Comparison of ENCODE assay signal across 15 cellular contexts in the genomic region with DNA sequence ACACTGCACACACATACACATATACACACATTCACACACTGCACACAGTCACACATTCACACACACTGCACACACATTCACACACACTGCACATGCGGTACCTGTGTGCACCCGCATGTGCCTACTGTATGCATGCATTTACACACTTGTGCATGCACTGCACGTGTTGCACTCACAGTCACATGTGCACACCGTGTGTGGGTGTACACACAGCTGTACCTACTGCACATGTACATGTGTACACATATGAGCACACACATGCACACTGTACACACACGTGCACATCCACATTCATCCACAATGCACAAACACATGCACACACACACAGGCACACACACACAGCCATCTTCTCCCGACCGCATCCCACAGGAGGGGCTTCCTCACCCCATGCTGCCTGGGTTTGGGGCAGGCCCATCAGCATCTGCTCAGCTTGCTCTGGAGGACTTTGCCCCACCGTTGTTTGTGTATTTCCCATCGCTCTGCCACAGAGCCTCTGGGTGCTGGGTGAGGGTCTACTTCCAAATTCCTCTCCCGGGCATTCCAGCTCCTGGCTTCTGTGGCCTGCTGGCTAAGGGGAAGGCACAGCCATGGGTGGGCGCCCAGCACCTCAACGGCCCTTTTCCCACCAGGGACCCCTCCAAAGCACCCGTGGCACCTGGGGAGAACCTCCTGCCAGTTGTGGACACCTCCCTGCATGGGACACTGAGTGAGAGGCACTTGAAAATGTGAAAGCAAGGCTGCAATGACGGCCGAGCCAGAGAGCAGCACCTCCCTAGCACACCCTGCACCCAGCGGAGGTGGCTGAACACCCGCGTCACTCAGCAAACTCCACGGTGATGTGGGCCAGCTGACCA.
"Had no signal": no experiment of that assay in that cellular context is flagged by ENCODE, and none has a peak within 500 bp of the region (broad histone marks: within the 10 kb centered on the region; RNA-seq: fewer than 3 reads in every experiment).

No MANE protein-coding gene starts in this region.

- H3K9me3 Mint-ChIP-seq: activated naive CD8-positive, alpha-beta T cell treated with anti-CD3 and anti-CD28 coated beads, Interleukin-2, amount 10 ng/mL, durations not matched to agents 7 days and 5 days; memory B cell; neural progenitor cell; stimulated activated naive B cell treated with anti-CD40 and anti-IgM and Interleukin-4, amounts not matched to agents 10 μg/mL and 1 μg/mL and 100 μg/mL, for 72 hours had no signal

- H3K27me3 ChIP-seq: ascending aorta, gastrocnemius medialis, neural progenitor cell, upper lobe of left lung had no signal

- H3K4me3 Mint-ChIP-seq: activated CD8-positive, alpha-beta T cell treated with anti-CD3 and anti-CD28 coated beads, Interleukin-2, amount 10 ng/mL, durations not matched to agents 7 days and 5 days; activated naive CD8-positive, alpha-beta T cell treated with anti-CD3 and anti-CD28 coated beads, Interleukin-2, amount 10 ng/mL, durations not matched to agents 7 days and 5 days; memory B cell; stimulated activated naive B cell treated with anti-CD40 and anti-IgM and Interleukin-4, amounts not matched to agents 10 μg/mL and 1 μg/mL and 100 μg/mL, for 72 hours had no signal

- H3K9me3 ChIP-seq: ascending aorta, gastrocnemius medialis, upper lobe of left lung had no signal

- H3K4me2 ChIP-seq: neural progenitor cell had no signal

- DNase-seq: activated CD4-positive, alpha-beta T cell treated with anti-CD3 and anti-CD28 coated beads for 48 hours; activated CD8-positive, alpha-beta memory T cell treated with anti-CD3 and anti-CD28 coated beads, Interleukin-2, amount 50 U/mL, for 48 hours; activated CD8-positive, alpha-beta T cell treated with anti-CD3 and anti-CD28 coated beads, Interleukin-2, amount 10 ng/mL, durations not matched to agents 7 days and 5 days; gastrocnemius medialis; retina; stimulated activated naive B cell treated with anti-CD40 and anti-IgM and Interleukin-4, amounts not matched to agents 10 μg/mL and 1 μg/mL and 100 μg/mL, for 72 hours; WERI-Rb-1 had no signal

- H3K36me3 Mint-ChIP-seq: activated naive CD8-positive, alpha-beta T cell treated with anti-CD3 and anti-CD28 coated beads, Interleukin-2, amount 10 ng/mL, durations not matched to agents 7 days and 5 days; memory B cell; neural progenitor cell; stimulated activated naive B cell treated with anti-CD40 and anti-IgM and Interleukin-4, amounts not matched to agents 10 μg/mL and 1 μg/mL and 100 μg/mL, for 72 hours had no signal

- H3K27me3 Mint-ChIP-seq: activated naive CD8-positive, alpha-beta T cell treated with anti-CD3 and anti-CD28 coated beads, Interleukin-2, amount 10 ng/mL, durations not matched to agents 7 days and 5 days; stimulated activated naive B cell treated with anti-CD40 and anti-IgM and Interleukin-4, amounts not matched to agents 10 μg/mL and 1 μg/mL and 100 μg/mL, for 72 hours had no signal

- H2AFZ ChIP-seq: neural progenitor cell, parathyroid adenoma had no signal

- H3K27ac ChIP-seq: ascending aorta, gastrocnemius medialis, neural progenitor cell, parathyroid adenoma, SK-N-MC, upper lobe of left lung, WERI-Rb-1 had no signal

- H3K36me3 ChIP-seq: ascending aorta, gastrocnemius medialis, neural progenitor cell, upper lobe of left lung, WERI-Rb-1 had no signal

- ATAC-seq: activated CD8-positive, alpha-beta T cell treated with anti-CD3 and anti-CD28 coated beads, Interleukin-2, amount 10 ng/mL, durations not matched to agents 7 days and 5 days; gastrocnemius medialis; stimulated activated naive B cell treated with anti-CD40 and anti-IgM and Interleukin-4, amounts not matched to agents 10 μg/mL and 1 μg/mL and 100 μg/mL, for 72 hours had no signal

- H3K4me3 ChIP-seq: ascending aorta, gastrocnemius medialis, neural progenitor cell, SK-N-MC, upper lobe of left lung had no signal

- FAIRE-seq: small intestine had no signal

- H3K4me1 Mint-ChIP-seq: activated naive CD8-positive, alpha-beta T cell treated with anti-CD3 and anti-CD28 coated beads, Interleukin-2, amount 10 ng/mL, durations not matched to agents 7 days and 5 days; memory B cell; stimulated activated naive B cell treated with anti-CD40 and anti-IgM and Interleukin-4, amounts not matched to agents 10 μg/mL and 1 μg/mL and 100 μg/mL, for 72 hours had no signal

- H3K9ac ChIP-seq: neural progenitor cell, parathyroid adenoma had no signal

- H3K79me2 ChIP-seq: parathyroid adenoma had no signal

- H3K4me1 ChIP-seq: ascending aorta, gastrocnemius medialis, parathyroid adenoma, upper lobe of left lung had no signal

- H3K27ac Mint-ChIP-seq: activated CD8-positive, alpha-beta T cell treated with anti-CD3 and anti-CD28 coated beads, Interleukin-2, amount 10 ng/mL, durations not matched to agents 7 days and 5 days; activated naive CD8-positive, alpha-beta T cell treated with anti-CD3 and anti-CD28 coated beads, Interleukin-2, amount 10 ng/mL, durations not matched to agents 7 days and 5 days; memory B cell; neural progenitor cell; stimulated activated naive B cell treated with anti-CD40 and anti-IgM and Interleukin-4, amounts not matched to agents 10 μg/mL and 1 μg/mL and 100 μg/mL, for 72 hours had no signal
